Comparison of ENCODE assay signal across 8 cellular contexts in the genomic region with DNA sequence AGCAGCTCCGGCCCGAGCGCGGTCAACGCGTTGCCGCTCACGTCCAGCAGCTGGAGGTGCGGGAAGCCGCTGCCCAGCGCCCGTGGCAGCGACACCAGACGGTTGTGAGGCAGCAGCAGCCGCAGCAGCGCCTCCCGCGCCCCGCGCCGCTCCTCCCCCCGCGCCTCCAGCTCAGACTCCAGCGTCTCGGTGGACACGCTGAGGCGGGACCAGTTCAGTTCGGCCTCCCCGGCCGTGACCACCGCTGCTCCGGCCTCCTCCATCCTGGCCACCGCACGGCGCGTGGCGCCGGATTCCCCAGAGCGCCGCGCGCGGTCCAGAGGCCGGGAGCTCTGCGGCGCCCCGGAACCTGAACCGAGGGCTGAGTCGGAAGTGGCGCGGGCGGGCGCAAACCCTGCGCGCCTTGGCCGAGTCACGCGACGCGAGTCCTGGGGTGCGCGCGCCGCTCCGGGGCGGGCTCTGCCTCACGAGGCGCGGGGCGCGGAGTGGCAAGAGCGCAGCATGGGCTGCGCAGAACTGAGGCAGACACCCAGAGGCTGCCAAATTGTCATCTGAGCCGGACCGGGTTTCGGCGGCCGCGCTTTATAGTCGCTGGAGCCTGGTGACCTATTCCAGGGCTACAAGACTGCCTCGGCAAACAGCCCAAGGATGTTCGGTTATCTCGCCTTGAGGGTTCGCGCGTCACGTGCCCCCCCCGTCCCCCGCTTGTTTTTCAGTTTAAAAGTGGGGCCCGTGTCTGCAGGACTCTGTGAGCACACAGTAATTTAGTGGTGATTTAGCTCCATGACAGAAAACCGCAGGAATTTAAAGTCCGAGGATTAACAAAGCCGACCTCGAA.
A peak's percentile ranks its signal among the peaks of the same experiment; 100 is the strongest.
DNase-seq lines count a peak whose midpoint lies in the region; ATAC-seq and TF ChIP-seq lines count a peak whose summit lies in the region.

Gene LRRC58 (minus strand): TSS at position 374 of the 838 bp plus-strand sequence. CDS start 111 bp downstream, at position 263.

- H3K4me3 ChIP-seq in coronary artery: peak within 1 kb of the TSS; percentile 91

- ATAC-seq in GM19328 (IDR thresholded peaks at IDR 0.05; ENCODE audit: unreplicated experiment) (peak; percentile 90), HG03469 (IDR thresholded peaks at IDR 0.05; ENCODE audit: unreplicated experiment) (peak; percentile 83)

- TF ChIP-seq CTCF in C4-2B (conservative IDR thresholded peaks at IDR 0.05) (peak; percentile 66), coronary artery (IDR thresholded peaks at IDR 0.05) (peak; percentile 17)

- DNase-seq in NCI-H524 treated with DMSO at 0.1 percent for 48 hours (lab: John Stamatoyannopoulos, UW) (peak; percentile 61), coronary artery (ENCODE audit: low spot score) (peak; percentile 95), left kidney (ENCODE audit: low read depth, low spot score) (peak; percentile 98)
- peak; percentile 91 for DNase-seq in activated CD4-positive, alpha-beta T cell treated with anti-CD3 and anti-CD28 coated beads for 48 hours
- peak; percentile 89 to 91 for DNase-seq in stimulated activated CD4-positive, alpha-beta T cell treated with anti-CD3 and anti-CD28 coated beads, Interleukin-2, amount 100 ng/mL, for 24 hours

- H3K27ac ChIP-seq in C4-2B: peak within 1 kb of the TSS; percentile 97
- peak within 1 kb of the TSS; percentile 88 for H3K27ac ChIP-seq in coronary artery

Comparison
In these comparisons a context has a peak if more than half of its experiments do, and no peak if none do; other contexts are left out.
1. Peak in every context shown above with its lines: DNase-seq, ATAC-seq, H3K4me3 ChIP-seq and H3K27ac ChIP-seq.